8 cellular contexts compared by ENCODE assay signal in genomic region chr7:6482307-6482706, GRCh38. TPM values are rescaled to one million over a fixed set of nuclear protein-coding genes. Genes with fewer than 3 reads are reported as not detected.
DNase-seq lines count a peak whose midpoint lies in the region; ATAC-seq and TF ChIP-seq lines count a peak whose summit lies in the region.

No MANE protein-coding gene starts in this region.

- H3K36me3 Mint-ChIP-seq in T-cell: peaks cover 10% of the 10 kb centered on the region

- H3K9me3 ChIP-seq in HAP-1 (no peaks in the 10 kb centered on the region), gastrocnemius medialis (no peaks in the 10 kb centered on the region)

- TF ChIP-seq CTCF in fibroblast of villous mesenchyme (IDR thresholded peaks at IDR 0.05; ENCODE audit: insufficient read depth, low read depth, low read length): no peak
- TF ChIP-seq CTCF in gastrocnemius medialis (IDR thresholded peaks at IDR 0.05 in 4 of 5, conservative IDR thresholded peaks at IDR 0.05 in 1 of 5): no peak

- H3K27me3 ChIP-seq in HAP-1 (ENCODE audit: low read depth) (no peaks in the 10 kb centered on the region), gastrocnemius medialis (no peaks in the 10 kb centered on the region)

- peaks cover 60 to 65% (median 63%) of the 10 kb centered on the region in 3 donors for H3K4me1 Mint-ChIP-seq in T-cell

- H3K4me3 Mint-ChIP-seq in T-cell: peak overlapping the region; percentile 91 to 95 (median 93)

- POLR2A ChIA-PET in T-cell (lab: Charles Lee): no interaction called here

- ATAC-seq in T-cell (replicated peaks in 1 of 4) (no peak), gastrocnemius medialis (no peak), HG02759 (IDR thresholded peaks at IDR 0.05; ENCODE audit: unreplicated experiment) (no peak)

- intact Hi-C loops in gastrocnemius medialis (cut with DNase I; ENCODE audit: low total_unique reads): no loop called here

- CTCF ChIA-PET in T-cell (lab: Charles Lee): no interaction called here

- H3K4me1 ChIP-seq in HAP-1 (peaks cover 13% of the 10 kb centered on the region), gastrocnemius medialis (peaks cover 45 to 49% of the 10 kb centered on the region in 2 donors)

- H3K27me3 Mint-ChIP-seq in T-cell: no peaks in the 10 kb centered on the region

- H3K36me3 ChIP-seq in HAP-1 (replicated peaks) (peaks cover 44% of the 10 kb centered on the region), gastrocnemius medialis (no peaks in the 10 kb centered on the region)

- no peak for DNase-seq in HAP-1 (ENCODE audit: low spot score in 2 of 2)
- DNase-seq in T-cell: no peak
- no peak for DNase-seq in fibroblast of villous mesenchyme (ENCODE audit: low read depth)
- DNase-seq in gastrocnemius medialis: no peak
- no peak for DNase-seq in KG1 (lab: John Stamatoyannopoulos, UW)
- DNase-seq in EL: no peak
- no peak for DNase-seq in NCI-H2107 (lab: John Stamatoyannopoulos, UW)

- in situ Hi-C loops in HAP-1 (cut with MboI; ENCODE audit: low sequenced_read_pairs) (no loop called here), gastrocnemius medialis (cut with MboI; ENCODE audit: low sequenced_read_pairs in 4 of 4) (no loop called here)

- peak overlapping the region; percentile 95 for H3K4me3 ChIP-seq in HAP-1
- peak overlapping the region; percentile 94 for H3K4me3 ChIP-seq in fibroblast of villous mesenchyme (ENCODE audit: low read depth, low read length)
- H3K4me3 ChIP-seq in gastrocnemius medialis: peak overlapping the region; percentile 64 to 91 (median 72)

- H3K27ac ChIP-seq in gastrocnemius medialis: peak overlapping the region in 3 of 4 donors; percentile 83 to 93 (median 91)

- H3K27ac Mint-ChIP-seq in T-cell: no peak overlapping the region

- TF ChIP-seq POLR2A in gastrocnemius medialis (IDR thresholded peaks at IDR 0.05): no peak

- no peaks in the 10 kb centered on the region for H3K9me3 Mint-ChIP-seq in T-cell

RNA-seq across cellular contexts. Expression of gene KDELR2, which starts 1.6 kb away (rescaled TPM):
- total RNA-seq in T-cell: 10 to 100 TPM; 28.4 to 42.1 (median 35.6) TPM
- total RNA-seq in fibroblast of villous mesenchyme: 200 and 383 TPM in 2 replicates
- 10 to 100 TPM; 27.5 to 34.2 (median 31.8) TPM for total RNA-seq in gastrocnemius medialis

RNA-seq across cellular contexts. Expression of gene DAGLB, which starts 34.6 kb away (rescaled TPM):
- total RNA-seq in T-cell (10 to 100 TPM; 23.9 to 45.0 (median 38.9) TPM), fibroblast of villous mesenchyme (18.0 and 29.4 TPM in 2 replicates), gastrocnemius medialis (10 to 100 TPM; 11.7 to 24.0 (median 16.1) TPM)
